23 cellular contexts compared by ENCODE assay signal in the genomic region with DNA sequence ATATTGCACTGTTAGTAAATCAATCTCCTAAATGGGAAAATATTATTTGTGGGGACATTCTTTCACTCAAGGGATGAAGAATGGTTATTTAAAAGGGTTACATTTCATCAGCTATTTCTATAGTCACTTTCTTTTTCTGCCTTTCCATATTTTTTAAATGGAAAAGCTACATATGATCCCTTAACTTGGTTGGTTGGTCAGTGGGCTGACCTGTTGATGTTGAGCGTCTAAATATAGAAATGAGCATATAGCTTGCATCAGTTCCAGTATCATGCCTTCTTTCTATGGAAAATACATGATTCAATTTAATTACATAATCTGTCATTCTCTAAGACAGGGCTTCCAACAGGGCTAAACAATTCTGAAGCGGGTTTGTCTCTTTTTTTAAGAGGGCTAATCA.
"Had no signal": no experiment of that assay in that cellular context is flagged by ENCODE, and none has a peak within 500 bp of the region (broad histone marks: within the 10 kb centered on the region; RNA-seq: fewer than 3 reads in every experiment).

No MANE protein-coding gene starts in this region.

- H3K27me3 ChIP-seq: suprapubic skin, tibial artery, upper lobe of right lung had no signal

- H3K4me3 Mint-ChIP-seq: activated CD4-positive, alpha-beta memory T cell treated with anti-CD3 and anti-CD28 coated beads, Interleukin-2, amount 10 ng/mL, durations not matched to agents 7 days and 5 days; activated CD4-positive, alpha-beta T cell treated with anti-CD3 and anti-CD28 coated beads, Interleukin-2, amount 10 ng/mL, durations not matched to agents 24 days and 14 days; activated T-cell treated with anti-CD3 and anti-CD28 coated beads, Interleukin-2, amount 50 U/mL, for 4 hours; activated T-helper 17 cell treated with anti-CD3 and anti-CD28 coated beads, Interleukin-2, amount 50 U/mL, for 72 hours; natural killer cell treated with Interleukin-12 subunit alpha and Interleukin-12 subunit beta and Interleukin-15 and Interleukin-18, amount 100 ng/mL, for 72 hours had no signal

- H3K4me3 ChIP-seq: left lung, lower lobe of right lung, mucosa of descending colon, suprapubic skin, tibial artery, upper lobe of right lung had no signal

- H3K4me1 ChIP-seq: left lung, lower lobe of right lung, suprapubic skin, tibial artery, upper lobe of right lung had no signal

- H3K4me1 Mint-ChIP-seq: activated CD4-positive, alpha-beta memory T cell treated with anti-CD3 and anti-CD28 coated beads, Interleukin-2, amount 10 ng/mL, durations not matched to agents 7 days and 5 days; activated CD4-positive, alpha-beta T cell treated with anti-CD3 and anti-CD28 coated beads, Interleukin-2, amount 10 ng/mL, durations not matched to agents 24 days and 14 days; activated T-helper 17 cell treated with anti-CD3 and anti-CD28 coated beads, Interleukin-2, amount 50 U/mL, for 72 hours had no signal

- H3K36me3 Mint-ChIP-seq: natural killer cell treated with Interleukin-12 subunit alpha and Interleukin-12 subunit beta and Interleukin-15 and Interleukin-18, amount 100 ng/mL, for 72 hours had no signal

- H3K27ac Mint-ChIP-seq: activated CD4-positive, alpha-beta memory T cell treated with anti-CD3 and anti-CD28 coated beads, Interleukin-2, amount 10 ng/mL, durations not matched to agents 7 days and 5 days; activated CD4-positive, alpha-beta T cell treated with anti-CD3 and anti-CD28 coated beads, Interleukin-2, amount 10 ng/mL, durations not matched to agents 24 days and 14 days; activated T-helper 17 cell treated with anti-CD3 and anti-CD28 coated beads, Interleukin-2, amount 50 U/mL, for 72 hours; natural killer cell treated with Interleukin-12 subunit alpha and Interleukin-12 subunit beta and Interleukin-15 and Interleukin-18, amount 100 ng/mL, for 72 hours had no signal

- DNase-seq: activated CD4-positive, alpha-beta memory T cell treated with anti-CD3 and anti-CD28 coated beads, Interleukin-2, amount 10 ng/mL, durations not matched to agents 7 days and 5 days; activated CD4-positive, alpha-beta T cell treated with anti-CD3 and anti-CD28 coated beads, Interleukin-2, amount 10 ng/mL, durations not matched to agents 24 days and 14 days; activated CD4-positive, CD25-positive, alpha-beta regulatory T cell treated with anti-CD3 and anti-CD28 coated beads, Interleukin-2, amount 50 U/mL, for 72 hours; activated gamma-delta T cell treated with Interleukin-2 at 50 U/mL for 16 hours; activated naive CD4-positive, alpha-beta T cell treated with anti-CD3 and anti-CD28 coated beads, Interleukin-2, amount 50 U/mL, for 16 hours; activated T-cell treated with anti-CD3 and anti-CD28 coated beads, Interleukin-2, amount 50 U/mL, for 4 hours; amygdala; caudate nucleus; foreskin melanocyte; kidney glomerular epithelial cell; left lung; lower lobe of right lung; mesendoderm; mucosa of descending colon; right cardiac atrium; stimulated activated naive CD4-positive, alpha-beta T cell; T1000; tibial artery; upper lobe of right lung; WERI-Rb-1 had no signal

- H3K9me3 Mint-ChIP-seq: activated CD4-positive, alpha-beta memory T cell treated with anti-CD3 and anti-CD28 coated beads, Interleukin-2, amount 10 ng/mL, durations not matched to agents 7 days and 5 days; activated CD4-positive, alpha-beta T cell treated with anti-CD3 and anti-CD28 coated beads, Interleukin-2, amount 10 ng/mL, durations not matched to agents 24 days and 14 days; activated T-cell treated with anti-CD3 and anti-CD28 coated beads, Interleukin-2, amount 50 U/mL, for 4 hours; activated T-helper 17 cell treated with anti-CD3 and anti-CD28 coated beads, Interleukin-2, amount 50 U/mL, for 72 hours; natural killer cell treated with Interleukin-12 subunit alpha and Interleukin-12 subunit beta and Interleukin-15 and Interleukin-18, amount 100 ng/mL, for 72 hours had no signal

- H3K27ac ChIP-seq: left lung, lower lobe of right lung, suprapubic skin, tibial artery, upper lobe of right lung, WERI-Rb-1 had no signal

- ATAC-seq: activated T-cell treated with anti-CD3 and anti-CD28 coated beads, Interleukin-2, amount 50 U/mL, for 4 hours; activated T-helper 17 cell treated with anti-CD3 and anti-CD28 coated beads, Interleukin-2, amount 50 U/mL, for 72 hours; lower lobe of right lung; mucosa of descending colon; natural killer cell treated with Interleukin-12 subunit alpha and Interleukin-12 subunit beta and Interleukin-15 and Interleukin-18, amount 100 ng/mL, for 72 hours; right cardiac atrium; upper lobe of right lung had no signal

- H3K36me3 ChIP-seq: left lung, lower lobe of right lung, suprapubic skin, tibial artery, upper lobe of right lung, WERI-Rb-1 had no signal
